12 cellular contexts compared by ENCODE assay signal in the genomic region with DNA sequence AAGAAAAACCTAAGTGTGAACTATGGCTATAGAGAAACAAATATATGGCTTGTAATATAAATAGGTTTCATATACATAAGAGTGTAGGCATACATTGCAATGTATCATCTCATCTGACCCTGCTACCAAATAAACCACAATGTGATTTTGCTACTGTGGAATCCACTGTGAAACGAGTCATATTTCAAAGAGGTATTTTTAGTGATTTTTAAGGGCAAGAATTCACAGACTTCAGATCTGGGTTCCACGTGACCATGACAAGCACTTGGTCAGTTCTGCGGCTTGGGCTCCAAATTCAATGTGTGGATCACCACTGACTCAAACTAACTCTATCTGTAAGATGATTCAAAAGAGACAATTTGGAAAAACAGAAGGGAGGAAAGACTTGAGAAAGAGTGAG.
A peak's percentile ranks its signal among the peaks of the same experiment; 100 is the strongest.
DNase-seq lines count a peak whose midpoint lies in the region; ATAC-seq and TF ChIP-seq lines count a peak whose summit lies in the region.
"Had no signal": no experiment of that assay in that cellular context is flagged by ENCODE, and none has a peak within 500 bp of the region (broad histone marks: within the 10 kb centered on the region; RNA-seq: fewer than 3 reads in every experiment).

No MANE protein-coding gene starts in this region.

- H3K27ac ChIP-seq in uterus, result no peak overlapping the region
- H3K27ac ChIP-seq: cardiac muscle cell, SK-N-MC had no signal

- no peaks in the 10 kb centered on the region for H3K4me1 ChIP-seq in uterus

- peaks cover 3% of the 10 kb centered on the region for H3K36me3 Mint-ChIP-seq in osteocyte (ENCODE audit: unreplicated experiment)
- peaks cover 3% of the 10 kb centered on the region for H3K36me3 Mint-ChIP-seq in activated T-helper 1 cell treated with anti-CD3 and anti-CD28 coated beads, Interleukin-12 subunit alpha, Interleukin-12 subunit beta, Interleukin-2, Interleukin-4 antibody, amounts not matched to agents 30 ng/mL and 10 ng/mL and 1 ng/mL, durations not matched to agents 14 hours and 24 hours and 36 hours (ENCODE audit: low read depth)

- peaks cover 4% of the 10 kb centered on the region for H3K9me3 Mint-ChIP-seq in osteocyte (ENCODE audit: unreplicated experiment)
- peaks cover 9% of the 10 kb centered on the region for H3K9me3 Mint-ChIP-seq in activated T-helper 1 cell treated with anti-CD3 and anti-CD28 coated beads, Interleukin-12 subunit alpha, Interleukin-12 subunit beta, Interleukin-2, Interleukin-4 antibody, amounts not matched to agents 30 ng/mL and 10 ng/mL and 1 ng/mL, durations not matched to agents 14 hours and 24 hours and 36 hours

- H3K27ac Mint-ChIP-seq in osteocyte (ENCODE audit: unreplicated experiment), result peak overlapping the region; percentile 36
- H3K27ac Mint-ChIP-seq in activated T-helper 1 cell treated with anti-CD3 and anti-CD28 coated beads, Interleukin-12 subunit alpha, Interleukin-12 subunit beta, Interleukin-2, Interleukin-4 antibody, amounts not matched to agents 30 ng/mL and 10 ng/mL and 1 ng/mL, durations not matched to agents 14 hours and 24 hours and 36 hours, result no peak overlapping the region

- no peak for TF ChIP-seq POLR2A in uterus (IDR thresholded peaks at IDR 0.05)

- no peak for ATAC-seq in HG03354 (IDR thresholded peaks at IDR 0.05; ENCODE audit: poor library complexity, severe bottlenecking, unreplicated experiment)
- ATAC-seq: activated CD4-positive, CD25-positive, alpha-beta regulatory T cell treated with anti-CD3 and anti-CD28 coated beads, Interleukin-2, amount 50 U/mL, for 24 hours had no signal

- peaks cover 17% of the 10 kb centered on the region for H3K27me3 Mint-ChIP-seq in osteocyte (ENCODE audit: unreplicated experiment)
- peaks cover 7% of the 10 kb centered on the region for H3K27me3 Mint-ChIP-seq in activated T-helper 1 cell treated with anti-CD3 and anti-CD28 coated beads, Interleukin-12 subunit alpha, Interleukin-12 subunit beta, Interleukin-2, Interleukin-4 antibody, amounts not matched to agents 30 ng/mL and 10 ng/mL and 1 ng/mL, durations not matched to agents 14 hours and 24 hours and 36 hours (ENCODE audit: insufficient read depth)

- peaks cover 22% of the 10 kb centered on the region for H3K4me1 Mint-ChIP-seq in osteocyte (ENCODE audit: unreplicated experiment)
- H3K4me1 Mint-ChIP-seq in activated T-helper 1 cell treated with anti-CD3 and anti-CD28 coated beads, Interleukin-12 subunit alpha, Interleukin-12 subunit beta, Interleukin-2, Interleukin-4 antibody, amounts not matched to agents 30 ng/mL and 10 ng/mL and 1 ng/mL, durations not matched to agents 14 hours and 24 hours and 36 hours (ENCODE audit: low read depth), result no peaks in the 10 kb centered on the region

- no peak overlapping the region for H3K4me3 ChIP-seq in uterus
- H3K4me3 ChIP-seq: cardiac muscle cell, SK-N-MC had no signal

- no peak for TF ChIP-seq CTCF in osteocyte (IDR thresholded peaks at IDR 0.05)
- no peak for TF ChIP-seq CTCF in uterus (IDR thresholded peaks at IDR 0.05)

- H3K36me3 ChIP-seq in uterus, result no peaks in the 10 kb centered on the region
- H3K36me3 ChIP-seq: cardiac muscle cell had no signal

- H3K9me3 ChIP-seq in uterus, result no peaks in the 10 kb centered on the region

- no peak overlapping the region for H3K4me3 Mint-ChIP-seq in osteocyte (ENCODE audit: unreplicated experiment)
- no peak overlapping the region for H3K4me3 Mint-ChIP-seq in activated T-helper 1 cell treated with anti-CD3 and anti-CD28 coated beads, Interleukin-12 subunit alpha, Interleukin-12 subunit beta, Interleukin-2, Interleukin-4 antibody, amounts not matched to agents 30 ng/mL and 10 ng/mL and 1 ng/mL, durations not matched to agents 14 hours and 24 hours and 36 hours
- H3K4me3 Mint-ChIP-seq: activated T-cell treated with anti-CD3 and anti-CD28 coated beads, Interleukin-2, amount 50 U/mL, for 4 hours had no signal

- DNase-seq in GM03348 (ENCODE audit: low spot score) (peak; percentile 82), RKO (ENCODE audit: low spot score) (peak; percentile 42), dedifferentiated amniotic fluid mesenchymal stem cell (ENCODE audit: extremely low spot score) (peak; percentile 36), osteocyte (ENCODE audit: extremely low spot score, unreplicated experiment) (no peak), uterus (no peak)
- no peak for DNase-seq in activated T-helper 1 cell treated with anti-CD3 and anti-CD28 coated beads, Interleukin-12 subunit alpha, Interleukin-12 subunit beta, Interleukin-2, Interleukin-4 antibody, amounts not matched to agents 30 ng/mL and 10 ng/mL and 1 ng/mL, durations not matched to agents 14 hours and 24 hours and 36 hours (ENCODE audit: low spot score)
- DNase-seq: activated T-cell treated with anti-CD3 and anti-CD28 coated beads, Interleukin-2, amount 50 U/mL, for 4 hours; NCI-H2081 had no signal

- H3K27me3 ChIP-seq in uterus, result no peaks in the 10 kb centered on the region
- H3K27me3 ChIP-seq: cardiac muscle cell had no signal

- intact Hi-C loops in uterus (cut with DNase I; ENCODE audit: low total_unique reads), result no loop called here
- intact Hi-C loops in activated T-helper 1 cell treated with anti-CD3 and anti-CD28 coated beads, Interleukin-12 subunit alpha, Interleukin-12 subunit beta, Interleukin-2, Interleukin-4 antibody, amounts not matched to agents 30 ng/mL and 10 ng/mL and 1 ng/mL, durations not matched to agents 14 hours and 24 hours and 36 hours (cut with micrococcal nuclease), result no loop called here

Comparison
In these comparisons a context has a peak if more than half of its experiments do, and no peak if none do; other contexts are left out.
1. DNase-seq: peak in GM03348 (single experiment), RKO (single experiment) and dedifferentiated amniotic fluid mesenchymal stem cell (single experiment); none in osteocyte (single experiment), uterus (0 of 2) and activated T-helper 1 cell treated with anti-CD3 and anti-CD28 coated beads, Interleukin-12 subunit alpha, Interleukin-12 subunit beta, Interleukin-2, Interleukin-4 antibody, amounts not matched to agents 30 ng/mL and 10 ng/mL and 1 ng/mL, durations not matched to agents 14 hours and 24 hours and 36 hours (single experiment).